10 cellular contexts compared by ENCODE assay signal in genomic region chr6:108902389-108902792, GRCh38. TPM values are rescaled to one million over a fixed set of nuclear protein-coding genes. Genes with fewer than 3 reads are reported as not detected.
A peak's percentile ranks its signal among the peaks of the same experiment; 100 is the strongest.
DNase-seq lines count a peak whose midpoint lies in the region; ATAC-seq, FAIRE-seq and TF ChIP-seq lines count a peak whose summit lies in the region.
"Had no signal": no experiment of that assay in that cellular context is flagged by ENCODE, and none has a peak within 500 bp of the region (broad histone marks: within the 10 kb centered on the region; RNA-seq: fewer than 3 reads in every experiment).

No MANE protein-coding gene starts in this region.

- H4K20me1 ChIP-seq in BLaER1, result no peaks in the 10 kb centered on the region

- H3K4me1 ChIP-seq in BLaER1, result peaks cover 37% of the 10 kb centered on the region
- no peaks in the 10 kb centered on the region for H3K4me1 ChIP-seq in vagina
- peaks cover 0 to 17% (median 11%) of the 10 kb centered on the region in 3 donors for H3K4me1 ChIP-seq in pancreas

- H3K4me3 ChIP-seq in BLaER1 (peak overlapping the region; percentile 23; the same call in 1 of the 2 replicates), vagina (no peak overlapping the region), pancreas (no peak overlapping the region)
- H3K4me3 ChIP-seq: testis had no signal

- in situ Hi-C loops in KBM-7 (cut with MboI; ENCODE audit: low pct_unique_long_range_greater_than_20kb, low sequenced_read_pairs), result no loop called here

- DNase-seq in KBM-7 (peak; percentile 86), kidney glomerular epithelial cell (lab: John Stamatoyannopoulos, UW) (peak; percentile 3), vagina (ENCODE audit: extremely low spot score in 2 of 2) (no peak), GM19238 (ENCODE audit: insufficient read length, low spot score) (no peak), pancreas (no peak)
- DNase-seq in activated CD4-positive, alpha-beta memory T cell treated with anti-CD3 and anti-CD28 coated beads for 36 hours, result no peak
- DNase-seq: right cardiac atrium, testis had no signal

- peak overlapping the region; percentile 62 for H3K27ac Mint-ChIP-seq in activated CD4-positive, alpha-beta memory T cell treated with anti-CD3 and anti-CD28 coated beads for 36 hours

- POLR2A ChIA-PET in activated CD4-positive, alpha-beta memory T cell treated with anti-CD3 and anti-CD28 coated beads for 36 hours (lab: Charles Lee), result interaction anchor here (0.6 kb wide), 1 partner anchor 19 kb away, joined by 4 read pairs; no protein-coding TSS in a partner anchor

- TF ChIP-seq CTCF in vagina (IDR thresholded peaks at IDR 0.05) (no peak), pancreas (IDR thresholded peaks at IDR 0.05) (no peak)

- H3K9me3 Mint-ChIP-seq in activated CD4-positive, alpha-beta memory T cell treated with anti-CD3 and anti-CD28 coated beads for 36 hours, result no peaks in the 10 kb centered on the region

- H3K36me3 ChIP-seq in BLaER1, result no peaks in the 10 kb centered on the region
- no peaks in the 10 kb centered on the region for H3K36me3 ChIP-seq in vagina
- H3K36me3 ChIP-seq in pancreas, result no peaks in the 10 kb centered on the region

- TF ChIP-seq POLR2A in vagina (IDR thresholded peaks at IDR 0.05), result no peak

- CTCF ChIA-PET in activated CD4-positive, alpha-beta memory T cell treated with anti-CD3 and anti-CD28 coated beads for 36 hours (lab: Charles Lee), result interaction anchor here (0.6 to 1.6 kb wide), 3 partner anchors 9 to 360 kb away, joined by 3 to 5 read pairs (median 4); no protein-coding TSS in a partner anchor

- no peaks in the 10 kb centered on the region for H3K36me3 Mint-ChIP-seq in activated CD4-positive, alpha-beta memory T cell treated with anti-CD3 and anti-CD28 coated beads for 36 hours

- H3K9me3 ChIP-seq in BLaER1 (no peaks in the 10 kb centered on the region), vagina (no peaks in the 10 kb centered on the region), pancreas (no peaks in the 10 kb centered on the region)
- H3K9me3 ChIP-seq: testis had no signal

- intact Hi-C loops in activated CD4-positive, alpha-beta memory T cell treated with anti-CD3 and anti-CD28 coated beads for 36 hours (cut with micrococcal nuclease), result loop anchor here (2.0 kb wide), 1 partner anchor 18 kb away; no protein-coding TSS in a partner anchor
- intact Hi-C loops in vagina (cut with DNase I) (loop anchor here (10.0 kb wide), 1 partner anchor 172 kb away; no protein-coding TSS in a partner anchor), pancreas (cut with DNase I) (no loop called here)

- H3K4me1 Mint-ChIP-seq in activated CD4-positive, alpha-beta memory T cell treated with anti-CD3 and anti-CD28 coated beads for 36 hours (ENCODE audit: low read depth), result peaks cover 27% of the 10 kb centered on the region

- H3K27me3 ChIP-seq in BLaER1 (no peaks in the 10 kb centered on the region), vagina (no peaks in the 10 kb centered on the region), pancreas (no peaks in the 10 kb centered on the region)
- H3K27me3 ChIP-seq: testis had no signal

- H3K27ac ChIP-seq in BLaER1 (peak overlapping the region; percentile 78), vagina (no peak overlapping the region), pancreas (peak overlapping the region in 1 of 4 donors; percentile 28)

- peak overlapping the region; percentile 49; the same call in 1 of the 2 replicates for H3K9ac ChIP-seq in BLaER1

- peak overlapping the region; percentile 64 for H3K4me2 ChIP-seq in BLaER1

- no peak overlapping the region for H3K4me3 Mint-ChIP-seq in activated CD4-positive, alpha-beta memory T cell treated with anti-CD3 and anti-CD28 coated beads for 36 hours

- no peaks in the 10 kb centered on the region for H3K27me3 Mint-ChIP-seq in activated CD4-positive, alpha-beta memory T cell treated with anti-CD3 and anti-CD28 coated beads for 36 hours

- ATAC-seq in GM19023 (IDR thresholded peaks at IDR 0.05; ENCODE audit: unreplicated experiment) (no peak), pancreas (no peak)

- FAIRE-seq in pancreas (lab: Jason Lieb, UNC), result no peak

RNA-seq across cellular contexts. Expression of gene ARMC2, which starts 54.2 kb away (rescaled TPM):
- 1 to 10 TPM; 4.4 to 7.9 TPM for total RNA-seq in activated CD4-positive, alpha-beta memory T cell treated with anti-CD3 and anti-CD28 coated beads for 36 hours
- total RNA-seq in vagina (11.5 TPM), pancreas (1 to 10 TPM; 2.3 to 4.1 (median 2.5) TPM)
- 1 to 10 TPM; 1.4 to 2.5 TPM for polyA plus RNA-seq in pancreas

Comparison
In these comparisons a context has a peak if more than half of its experiments do, and no peak if none do; other contexts are left out.
1. DNase-seq: peak in KBM-7 (single experiment) and kidney glomerular epithelial cell (single experiment); none in activated CD4-positive, alpha-beta memory T cell treated with anti-CD3 and anti-CD28 coated beads for 36 hours (single experiment), vagina (0 of 2), GM19238 (single experiment) and pancreas (0 of 6).
2. intact Hi-C loops: an anchor here in activated CD4-positive, alpha-beta memory T cell treated with anti-CD3 and anti-CD28 coated beads for 36 hours (2.0 kb wide) and vagina (10.0 kb wide); none called in pancreas.